Comparison of ENCODE assay signal across 15 cellular contexts in genomic region chr12:26830358-26830757, GRCh38. TPM values are rescaled to one million over a fixed set of nuclear protein-coding genes. Genes with fewer than 3 reads are reported as not detected.
DNase-seq lines count a peak whose midpoint lies in the region; ATAC-seq and TF ChIP-seq lines count a peak whose summit lies in the region.
"Had no signal": no experiment of that assay in that cellular context is flagged by ENCODE, and none has a peak within 500 bp of the region (broad histone marks: within the 10 kb centered on the region; RNA-seq: fewer than 3 reads in every experiment).

No MANE protein-coding gene starts in this region.

- DNase-seq in activated T-cell treated with anti-CD3 and anti-CD28 coated beads, Interleukin-2, amount 50 U/mL, for 72 hours, result no peak
- no peak for DNase-seq in activated T-cell treated with anti-CD3 and anti-CD28 coated beads, Interleukin-2, amount 50 U/mL, for 1 hour
- no peak for DNase-seq in T-helper 2 cell treated with Interferon-gamma antibody and Interleukin-4, amounts not matched to agents 5 μg/mL and 100 μg/mL, for 36 hours (ENCODE audit: low spot score)
- DNase-seq in fibroblast of pulmonary artery (ENCODE audit: low read depth) (no peak), GM13977 (ENCODE audit: low spot score) (no peak), upper lobe of left lung (no peak), ACHN (no peak)
- DNase-seq in stimulated activated naive CD8-positive, alpha-beta T cell treated with anti-CD3 and anti-CD28 coated beads, Interleukin-15, amount 100 ng/mL, for 72 hours, result no peak
- DNase-seq: activated CD4-positive, alpha-beta T cell treated with anti-CD3 and anti-CD28 coated beads for 4 hours; head of caudate nucleus; mesendoderm; MV-4-11; NCI-H510A treated with DMSO at 0.1 percent for 48 hours; SJCRH30; uterus had no signal

- H3K4me1 ChIP-seq in upper lobe of left lung, result peaks cover 4 to 18% (median 11%) of the 10 kb centered on the region in 4 donors

- H3K4me1 Mint-ChIP-seq in activated T-cell treated with anti-CD3 and anti-CD28 coated beads, Interleukin-2, amount 50 U/mL, for 72 hours (ENCODE audit: low read depth), result peaks cover 71% of the 10 kb centered on the region
- H3K4me1 Mint-ChIP-seq in T-helper 2 cell treated with Interferon-gamma antibody and Interleukin-4, amounts not matched to agents 5 μg/mL and 100 μg/mL, for 36 hours (ENCODE audit: low read depth), result peaks cover 43% of the 10 kb centered on the region
- H3K4me1 Mint-ChIP-seq in stimulated activated naive CD8-positive, alpha-beta T cell treated with anti-CD3 and anti-CD28 coated beads, Interleukin-15, amount 100 ng/mL, for 72 hours, result peaks cover 70% of the 10 kb centered on the region

- no peak for TF ChIP-seq EP300 in upper lobe of left lung (IDR thresholded peaks at IDR 0.05)

- no peaks in the 10 kb centered on the region for H3K9me3 Mint-ChIP-seq in activated T-cell treated with anti-CD3 and anti-CD28 coated beads, Interleukin-2, amount 50 U/mL, for 72 hours
- H3K9me3 Mint-ChIP-seq in T-helper 2 cell treated with Interferon-gamma antibody and Interleukin-4, amounts not matched to agents 5 μg/mL and 100 μg/mL, for 36 hours, result no peaks in the 10 kb centered on the region
- no peaks in the 10 kb centered on the region for H3K9me3 Mint-ChIP-seq in stimulated activated naive CD8-positive, alpha-beta T cell treated with anti-CD3 and anti-CD28 coated beads, Interleukin-15, amount 100 ng/mL, for 72 hours

- no peak for TF ChIP-seq CTCF in fibroblast of pulmonary artery (IDR thresholded peaks at IDR 0.05; ENCODE audit: low read length, missing control alignments)
- no peak for TF ChIP-seq CTCF in GM13977 (IDR thresholded peaks at IDR 0.05; ENCODE audit: extremely low read depth, insufficient read depth, missing control alignments)
- TF ChIP-seq CTCF in upper lobe of left lung (IDR thresholded peaks at IDR 0.05), result no peak

- no peaks in the 10 kb centered on the region for H3K36me3 ChIP-seq in upper lobe of left lung
- H3K36me3 ChIP-seq: SJCRH30, uterus had no signal

- TF ChIP-seq POLR2A in upper lobe of left lung (IDR thresholded peaks at IDR 0.05), result no peak

- ATAC-seq in activated T-cell treated with anti-CD3 and anti-CD28 coated beads, Interleukin-2, amount 50 U/mL, for 72 hours (replicated peaks in 1 of 2), result no peak
- no peak for ATAC-seq in stimulated activated naive CD8-positive, alpha-beta T cell treated with anti-CD3 and anti-CD28 coated beads, Interleukin-15, amount 100 ng/mL, for 72 hours
- no peak for ATAC-seq in upper lobe of left lung (ENCODE audit: low FRiP score in 2 of 2)

- in situ Hi-C loops in GM13977 (cut with MboI; ENCODE audit: low pct_unique_long_range_greater_than_20kb, low sequenced_read_pairs, unreplicated experiment), result no loop called here
- in situ Hi-C loops in ACHN (cut with HindIII; ENCODE audit: low pct_ligation_motif_present, low pct_unique_long_range_greater_than_20kb, low sequenced_read_pairs), result no loop called here

- H3K4me3 ChIP-seq in fibroblast of pulmonary artery (replicated peaks; ENCODE audit: low read depth, low read length) (peak overlapping the region; percentile 40), upper lobe of left lung (no peak overlapping the region)
- H3K4me3 ChIP-seq: SJCRH30, uterus had no signal

- 37 to 60% methylated on average over 1 of the region's 1 CpG for WGBS in upper lobe of left lung, 2 donors

- no peaks in the 10 kb centered on the region for H3K27me3 Mint-ChIP-seq in activated T-cell treated with anti-CD3 and anti-CD28 coated beads, Interleukin-2, amount 50 U/mL, for 72 hours (ENCODE audit: low read depth)
- H3K27me3 Mint-ChIP-seq in T-helper 2 cell treated with Interferon-gamma antibody and Interleukin-4, amounts not matched to agents 5 μg/mL and 100 μg/mL, for 36 hours (ENCODE audit: low read depth), result no peaks in the 10 kb centered on the region
- H3K27me3 Mint-ChIP-seq in stimulated activated naive CD8-positive, alpha-beta T cell treated with anti-CD3 and anti-CD28 coated beads, Interleukin-15, amount 100 ng/mL, for 72 hours, result no peaks in the 10 kb centered on the region

- peaks cover 1 to 6% of the 10 kb centered on the region in 2 donors for H3K36me3 Mint-ChIP-seq in activated T-cell treated with anti-CD3 and anti-CD28 coated beads, Interleukin-2, amount 50 U/mL, for 72 hours (ENCODE audit: insufficient read depth in 2 of 2)
- H3K36me3 Mint-ChIP-seq in T-helper 2 cell treated with Interferon-gamma antibody and Interleukin-4, amounts not matched to agents 5 μg/mL and 100 μg/mL, for 36 hours (ENCODE audit: low read depth), result peaks cover 9% of the 10 kb centered on the region

- H3K27ac Mint-ChIP-seq in activated T-cell treated with anti-CD3 and anti-CD28 coated beads, Interleukin-2, amount 50 U/mL, for 72 hours, result no peak overlapping the region
- H3K27ac Mint-ChIP-seq in T-helper 2 cell treated with Interferon-gamma antibody and Interleukin-4, amounts not matched to agents 5 μg/mL and 100 μg/mL, for 36 hours, result no peak overlapping the region
- no peak overlapping the region for H3K27ac Mint-ChIP-seq in stimulated activated naive CD8-positive, alpha-beta T cell treated with anti-CD3 and anti-CD28 coated beads, Interleukin-15, amount 100 ng/mL, for 72 hours

- no peaks in the 10 kb centered on the region for H3K9me3 ChIP-seq in upper lobe of left lung
- H3K9me3 ChIP-seq: SJCRH30, uterus had no signal

- no peaks in the 10 kb centered on the region for H3K27me3 ChIP-seq in upper lobe of left lung
- H3K27me3 ChIP-seq: SJCRH30, uterus had no signal

- H3K27ac ChIP-seq in upper lobe of left lung, result no peak overlapping the region
- H3K27ac ChIP-seq: SJCRH30, uterus had no signal

- H3K4me3 Mint-ChIP-seq in activated T-cell treated with anti-CD3 and anti-CD28 coated beads, Interleukin-2, amount 50 U/mL, for 72 hours, result peak overlapping the region; percentile 71 to 75
- H3K4me3 Mint-ChIP-seq in T-helper 2 cell treated with Interferon-gamma antibody and Interleukin-4, amounts not matched to agents 5 μg/mL and 100 μg/mL, for 36 hours, result peak overlapping the region; percentile 73
- H3K4me3 Mint-ChIP-seq in stimulated activated naive CD8-positive, alpha-beta T cell treated with anti-CD3 and anti-CD28 coated beads, Interleukin-15, amount 100 ng/mL, for 72 hours, result peak overlapping the region; percentile 60 to 75

RNA-seq across cellular contexts. Expression of gene ITPR2, which starts 2.6 kb away (rescaled TPM):
- 10 to 100 TPM; 44.3 to 55.5 TPM for total RNA-seq in activated T-cell treated with anti-CD3 and anti-CD28 coated beads, Interleukin-2, amount 50 U/mL, for 72 hours
- total RNA-seq in upper lobe of left lung, result 100 to 1,000 TPM in 1 of 6 donors, 10 to 100 TPM in 5; 35.5 to 115 (median 45.0) TPM
